1 cellular context compared by ENCODE assay signal in genomic region chr9:90972057-90972456, GRCh38.
TF ChIP-seq lines count a peak whose summit lies in the region.

No MANE protein-coding gene starts in this region.

TF ChIP-seq in HepG2, 621 proteins besides CTCF, POLR2A, EP300 and RAD21 (continued from another document):
- TF ChIP-seq ZNF142 (CRISPR knock-in tag; IDR thresholded peaks at IDR 0.05) (no peak), EED (CRISPR knock-in tag; IDR thresholded peaks at IDR 0.05) (no peak), SOX13 (IDR thresholded peaks at IDR 0.05) (no peak), SOX13 (CRISPR knock-in tag; conservative IDR thresholded peaks at IDR 0.05 in 1 of 2, IDR thresholded peaks at IDR 0.05 in 1 of 2) (no peak), PRDM4 (CRISPR knock-in tag; IDR thresholded peaks at IDR 0.05; ENCODE audit: borderline replicate concordance) (no peak), AGO2 (optimal IDR thresholded peaks at IDR 0.05; ENCODE audit: low read depth, low read length) (no peak), DR1 (CRISPR knock-in tag; IDR thresholded peaks at IDR 0.05) (no peak), POGZ (CRISPR knock-in tag; IDR thresholded peaks at IDR 0.05) (no peak), YEATS2 (CRISPR knock-in tag; IDR thresholded peaks at IDR 0.05; ENCODE audit: borderline replicate concordance) (no peak), ZBTB43 (CRISPR knock-in tag; conservative IDR thresholded peaks at IDR 0.05) (no peak)
